Comparison of ENCODE assay signal across 8 cellular contexts in the genomic region with DNA sequence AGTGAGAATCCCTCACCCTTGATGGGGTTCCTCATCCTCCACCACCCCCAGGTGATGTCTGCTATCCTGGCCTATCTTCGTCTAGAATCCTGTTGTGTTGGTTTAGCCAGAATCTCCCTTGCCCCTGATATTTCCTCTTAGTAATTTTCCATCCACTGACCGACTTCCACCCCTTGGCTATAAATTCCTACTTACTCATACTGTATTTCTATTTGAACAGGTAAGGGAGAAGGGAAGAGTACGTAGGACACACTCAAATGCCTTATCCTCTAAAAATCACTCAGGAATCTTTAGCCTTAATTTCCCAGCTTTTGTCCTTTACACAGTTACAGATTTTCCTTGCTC. TPM values are rescaled to one million over a fixed set of nuclear protein-coding genes. Genes with fewer than 3 reads are reported as not detected.
DNase-seq lines count a peak whose midpoint lies in the region; ATAC-seq and TF ChIP-seq lines count a peak whose summit lies in the region.

No MANE protein-coding gene starts in this region.

- H3K4me3 ChIP-seq in CD8-positive, alpha-beta T cell (ENCODE audit: low read depth, low read length): peak overlapping the region; percentile 94
- H3K4me3 ChIP-seq in OCI-LY7 (ENCODE audit: low read depth, low read length, poor library complexity, severe bottlenecking): peak overlapping the region; percentile 91
- H3K4me3 ChIP-seq in endodermal cell (ENCODE audit: low read length): peak overlapping the region; percentile 71

- 90 to 100% methylated on average over 1 to 3 of the region's 3 CpGs for WGBS in endodermal cell (ENCODE audit: insufficient coverage in 1 of 2, insufficient read length in 1 of 2), 2 experiments

- no peaks in the 10 kb centered on the region for H3K27me3 ChIP-seq in CD8-positive, alpha-beta T cell (ENCODE audit: insufficient read depth, low read length)
- H3K27me3 ChIP-seq in endodermal cell (ENCODE audit: control insufficient read depth, insufficient read depth, low read length, poor library complexity, severe bottlenecking): peaks cover 22% of the 10 kb centered on the region

- ATAC-seq in CD8-positive, alpha-beta T cell: no peak
- no peak for ATAC-seq in HG02642 (IDR thresholded peaks at IDR 0.05; ENCODE audit: poor library complexity, unreplicated experiment)

- H3K4me3 Mint-ChIP-seq in CD8-positive, alpha-beta T cell: peak overlapping the region; percentile 91
- H3K4me3 Mint-ChIP-seq in endodermal cell (peak overlapping the region; percentile 80), osteocyte (ENCODE audit: unreplicated experiment) (peak overlapping the region; percentile 81)

- intact Hi-C loops in CD8-positive, alpha-beta T cell (cut with DNase I, micrococcal nuclease): loop anchor here (1.0 to 10.0 kb wide), 8 partner anchors 306 to 1814 kb away; a partner anchor contains a TSS
- intact Hi-C loops in OCI-LY7 (cut with micrococcal nuclease; ENCODE audit: unreplicated experiment): loop anchor here (10.0 kb wide), 1 partner anchor 374 kb away; a partner anchor contains a TSS

- H4K20me1 ChIP-seq in OCI-LY7 (ENCODE audit: insufficient read depth, low read length): peaks cover 13% of the 10 kb centered on the region; the same call in 1 of the 2 replicates

- H3K27ac ChIP-seq in CD8-positive, alpha-beta T cell (ENCODE audit: low read depth, low read length): peak overlapping the region; percentile 90
- H3K27ac ChIP-seq in OCI-LY7 (ENCODE audit: low read depth, low read length, poor library complexity, severe bottlenecking) (peak overlapping the region; percentile 60), endodermal cell (ENCODE audit: low read depth, low read length) (no peak overlapping the region)

- H2AFZ ChIP-seq in OCI-LY7 (ENCODE audit: low read length): peak overlapping the region; percentile 99

- TF ChIP-seq CTCF in CD8-positive, alpha-beta T cell (IDR thresholded peaks at IDR 0.05): no peak
- TF ChIP-seq CTCF in OCI-LY7 (conservative IDR thresholded peaks at IDR 0.05; ENCODE audit: low read length) (no peak), endodermal cell (conservative IDR thresholded peaks at IDR 0.05) (no peak), osteocyte (IDR thresholded peaks at IDR 0.05) (no peak)

- TSS peak; percentile 98 for BruUV-seq in OCI-LY7 (replicated peaks; lab: Mats Ljungman, UMichigan)

- H3K27ac Mint-ChIP-seq in CD8-positive, alpha-beta T cell: peak overlapping the region; percentile 96
- H3K27ac Mint-ChIP-seq in endodermal cell: peak overlapping the region; percentile 92
- H3K27ac Mint-ChIP-seq in osteocyte (ENCODE audit: unreplicated experiment): peak overlapping the region; percentile 89

- peaks cover 20% of the 10 kb centered on the region for H3K36me3 Mint-ChIP-seq in CD8-positive, alpha-beta T cell
- peaks cover 16% of the 10 kb centered on the region for H3K36me3 Mint-ChIP-seq in endodermal cell (ENCODE audit: low read depth)
- H3K36me3 Mint-ChIP-seq in osteocyte (ENCODE audit: unreplicated experiment): peaks cover 19% of the 10 kb centered on the region

- H3K9me2 ChIP-seq in OCI-LY7 (ENCODE audit: insufficient read depth, low read length): no peaks in the 10 kb centered on the region

- H3K9ac ChIP-seq in endodermal cell (ENCODE audit: extremely low read depth, low read length, poor library complexity, severe bottlenecking): no peak overlapping the region

- peaks cover 22% of the 10 kb centered on the region for H3K4me1 ChIP-seq in CD8-positive, alpha-beta T cell (ENCODE audit: insufficient read depth, low read length)
- peaks cover 14% of the 10 kb centered on the region for H3K4me1 ChIP-seq in OCI-LY7 (ENCODE audit: insufficient read depth, low read length, poor library complexity, severe bottlenecking)
- H3K4me1 ChIP-seq in endodermal cell (ENCODE audit: control insufficient read depth, insufficient read depth, low read length): peaks cover 3% of the 10 kb centered on the region

- H3K4me1 Mint-ChIP-seq in CD8-positive, alpha-beta T cell (ENCODE audit: low read depth): peaks cover 42% of the 10 kb centered on the region
- H3K4me1 Mint-ChIP-seq in endodermal cell: peaks cover 20% of the 10 kb centered on the region
- H3K4me1 Mint-ChIP-seq in osteocyte (ENCODE audit: unreplicated experiment): peaks cover 31% of the 10 kb centered on the region

- no peak for DNase-seq in CD8-positive, alpha-beta T cell
- no peak for DNase-seq in OCI-LY7 (ENCODE audit: low spot score)
- no peak for DNase-seq in endodermal cell
- no peak for DNase-seq in osteocyte (ENCODE audit: extremely low spot score, unreplicated experiment)
- DNase-seq in NCI-H2029 treated with DMSO at 0.1 percent for 48 hours (lab: John Stamatoyannopoulos, UW): no peak
- DNase-seq in RPMI8226: no peak
- no peak for DNase-seq in GM03348 (ENCODE audit: low spot score)

- H3K36me3 ChIP-seq in CD8-positive, alpha-beta T cell (ENCODE audit: insufficient read depth, low read length): no peaks in the 10 kb centered on the region
- H3K36me3 ChIP-seq in OCI-LY7 (ENCODE audit: insufficient read depth, low read length): peaks cover 20% of the 10 kb centered on the region
- peaks cover 4% of the 10 kb centered on the region for H3K36me3 ChIP-seq in endodermal cell (ENCODE audit: control insufficient read depth, insufficient read depth, low read length)

- no peaks in the 10 kb centered on the region for H3K27me3 Mint-ChIP-seq in CD8-positive, alpha-beta T cell (ENCODE audit: low read depth)
- H3K27me3 Mint-ChIP-seq in endodermal cell (ENCODE audit: insufficient read depth) (peaks cover 49% of the 10 kb centered on the region), osteocyte (ENCODE audit: unreplicated experiment) (peaks cover 14% of the 10 kb centered on the region)

- H3K9me3 ChIP-seq in CD8-positive, alpha-beta T cell (ENCODE audit: low read length): no peaks in the 10 kb centered on the region
- H3K9me3 ChIP-seq in OCI-LY7 (ENCODE audit: low read length) (no peaks in the 10 kb centered on the region; the same call in 1 of the 2 replicates), endodermal cell (ENCODE audit: control insufficient read depth, low read length) (no peaks in the 10 kb centered on the region)

- CTCF ChIA-PET in CD8-positive, alpha-beta T cell (lab: Charles Lee): interaction anchor here (0.7 to 2.6 kb wide), 2 partner anchors 119 to 790 kb away, joined by 4 to 7 read pairs; no protein-coding TSS in a partner anchor
- CTCF ChIA-PET in OCI-LY7 (lab: Charles Lee; ENCODE audit: unreplicated experiment): no interaction called here

- H3K9me3 Mint-ChIP-seq in CD8-positive, alpha-beta T cell: no peaks in the 10 kb centered on the region
- H3K9me3 Mint-ChIP-seq in endodermal cell (peaks cover 10% of the 10 kb centered on the region), osteocyte (ENCODE audit: unreplicated experiment) (no peaks in the 10 kb centered on the region)

- peak overlapping the region; percentile 69 for H3K4me2 ChIP-seq in OCI-LY7 (ENCODE audit: low read length)

- POLR2A ChIA-PET in CD8-positive, alpha-beta T cell (lab: Charles Lee): interaction anchor here (0.6 to 2.8 kb wide), 7 partner anchors 10 to 969 kb away, joined by 3 to 17 read pairs (median 6); a partner anchor contains a TSS
- POLR2A ChIA-PET in OCI-LY7 (lab: Charles Lee): interaction anchor here (0.7 to 1.3 kb wide), 6 partner anchors 9 to 857 kb away, joined by 3 to 5 read pairs (median 3); no protein-coding TSS in a partner anchor

- H3K79me2 ChIP-seq in OCI-LY7 (ENCODE audit: insufficient read depth, low read depth, low read length): peaks cover 38% of the 10 kb centered on the region

RNA-seq across cellular contexts. Expression of a gene that starts 0.7 kb away (rescaled TPM):
- 10 to 100 TPM; 76.3 to 88.3 TPM for total RNA-seq in CD8-positive, alpha-beta T cell
- total RNA-seq in OCI-LY7 (2014; rRNA removed; shearing (Covaris generic)): 28.1 and 29.4 TPM in 2 replicates
- 55.7 and 61.1 TPM in 2 replicates for total RNA-seq in OCI-LY7 (2022)
- total RNA-seq in endodermal cell: 100 to 1,000 TPM; 102 to 137 TPM
- 142 TPM for polyA plus RNA-seq in endodermal cell (2013, experiment 1 of 2)
- 139 TPM for polyA plus RNA-seq in endodermal cell (2013, experiment 2 of 2)
- 117 and 119 TPM in 2 replicates for total RNA-seq in osteocyte
